Comparison of ENCODE assay signal across 1 cellular context in genomic region chr10:123158682-123159081, GRCh38.
TF ChIP-seq lines count a peak whose summit lies in the region.

No MANE protein-coding gene starts in this region.

TF ChIP-seq in K562, 482 proteins besides CTCF, POLR2A, EP300 and RAD21:
- TF ChIP-seq CCNT2 (IDR thresholded peaks at IDR 0.05; ENCODE audit: borderline replicate concordance, extremely low read depth, insufficient read length, low read depth, low read length) (no peak), PKNOX1 (IDR thresholded peaks at IDR 0.05) (peak; percentile 71), GTF2A2 (tag; IDR thresholded peaks at IDR 0.05) (no peak), MEIS2 (IDR thresholded peaks at IDR 0.05; ENCODE audit: partially characterized antibody) (peak; percentile 69), THAP7 (CRISPR knock-in tag; IDR thresholded peaks at IDR 0.05) (no peak), PBX2 (CRISPR knock-in tag; IDR thresholded peaks at IDR 0.05; ENCODE audit: low read depth) (no peak), PBX2 (tag; conservative IDR thresholded peaks at IDR 0.05; ENCODE audit: low read depth) (peak; percentile 45), TBL1XR1 (IDR thresholded peaks at IDR 0.05; ENCODE audit: low read length in 2 of 2) (no peak), TEAD1 (CRISPR knock-in tag; IDR thresholded peaks at IDR 0.05) (no peak), CBFA2T2 (conservative IDR thresholded peaks at IDR 0.05) (no peak), SMARCC2 (IDR thresholded peaks at IDR 0.05; ENCODE audit: low read depth) (no peak), STAT6 (CRISPR knock-in tag; IDR thresholded peaks at IDR 0.05) (no peak), ZNF12 (CRISPR knock-in tag; IDR thresholded peaks at IDR 0.05) (no peak), ZNF668 (CRISPR knock-in tag; IDR thresholded peaks at IDR 0.05) (no peak), ZC3H8 (IDR thresholded peaks at IDR 0.05) (no peak), USF1 (CRISPR knock-in tag; IDR thresholded peaks at IDR 0.05) (no peak), ZNF449 (CRISPR knock-in tag; IDR thresholded peaks at IDR 0.05) (no peak), SNRNP70 (optimal IDR thresholded peaks at IDR 0.05; ENCODE audit: low read depth, low read length) (no peak), ZEB2 (IDR thresholded peaks at IDR 0.05) (no peak), HNRNPL (IDR thresholded peaks at IDR 0.05; ENCODE audit: low read depth, low read length) (no peak), SMAD2 (IDR thresholded peaks at IDR 0.05; ENCODE audit: low read depth, low read length) (no peak), ZNF165 (CRISPR knock-in tag; IDR thresholded peaks at IDR 0.05; ENCODE audit: borderline replicate concordance) (no peak), ZNF175 (CRISPR knock-in tag; IDR thresholded peaks at IDR 0.05; ENCODE audit: low read depth) (no peak), ETV6 (IDR thresholded peaks at IDR 0.05; ENCODE audit: borderline replicate concordance in 1 of 2, low read depth in 2 of 2, low read length in 1 of 2) (no peak), ETV6 (CRISPR knock-in tag; IDR thresholded peaks at IDR 0.05; ENCODE audit: borderline replicate concordance) (no peak), CREB3L1 (IDR thresholded peaks at IDR 0.05; ENCODE audit: borderline replicate concordance, low read depth) (no peak), ZSCAN29 (IDR thresholded peaks at IDR 0.05) (no peak)
